In the genomic region with DNA sequence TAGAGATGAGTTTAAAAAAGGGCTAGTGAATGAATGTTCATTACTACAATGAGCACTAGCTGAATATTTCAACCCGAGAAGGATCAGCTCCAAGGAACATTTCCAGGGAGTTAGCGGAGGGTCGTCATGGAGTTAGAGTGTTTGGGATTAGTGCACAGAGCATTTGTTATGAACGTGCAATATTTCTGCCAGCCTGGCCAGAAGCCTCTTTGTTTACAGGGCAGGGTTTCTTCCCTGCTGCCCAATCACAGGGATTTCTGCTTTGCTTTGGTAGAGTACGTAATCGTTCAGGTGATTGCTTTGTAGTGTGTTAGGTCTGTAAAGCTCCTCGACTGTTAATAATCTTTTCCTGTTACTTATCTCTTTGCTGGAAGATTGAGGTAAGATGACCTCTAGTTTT, we compare ENCODE assay signal across 16 cellular contexts. TPM values are rescaled to one million over a fixed set of nuclear protein-coding genes. Genes with fewer than 3 reads are reported as not detected.
A peak's percentile ranks its signal among the peaks of the same experiment; 100 is the strongest.
DNase-seq lines count a peak whose midpoint lies in the region; ATAC-seq and TF ChIP-seq lines count a peak whose summit lies in the region.
"Had no signal": no experiment of that assay in that cellular context is flagged by ENCODE, and none has a peak within 500 bp of the region (broad histone marks: within the 10 kb centered on the region; RNA-seq: fewer than 3 reads in every experiment).

No MANE protein-coding gene starts in this region.

- H3K9me3 ChIP-seq in body of pancreas (no peaks in the 10 kb centered on the region), liver (ENCODE audit: control insufficient read depth in 4 of 4, low read length in 3 of 4) (no peaks in the 10 kb centered on the region), thyroid gland (no peaks in the 10 kb centered on the region)

- DNase-seq in NCI-H1417 (lab: John Stamatoyannopoulos, UW): peak in 2 of 3 experiments; percentile 31 to 62
- DNase-seq in NCI-H1417 treated with DMSO at 0.1 percent for 48 hours (lab: John Stamatoyannopoulos, UW): no peak
- peak; percentile 59 to 75 (median 68) for DNase-seq in body of pancreas
- peak in 1 of 2 donors; percentile 47 for DNase-seq in thyroid gland
- no peak for DNase-seq in COLO829 (ENCODE audit: low spot score)
- no peak for DNase-seq in T-helper 9 cell
- DNase-seq: activated CD4-positive, CD25-positive, alpha-beta regulatory T cell treated with anti-CD3 and anti-CD28 coated beads, Interleukin-2, amount 50 U/mL, for 72 hours; activated T-cell treated with anti-CD3 and anti-CD28 coated beads, Interleukin-2, amount 50 U/mL, for 1 hour; CD8-positive, alpha-beta T cell; dermis blood vessel endothelial cell; natural killer cell; NCI-H1092; PC-3; substantia nigra had no signal

- ATAC-seq in body of pancreas (peak; percentile 87), HG03457 (IDR thresholded peaks at IDR 0.05; ENCODE audit: unreplicated experiment) (no peak)
- ATAC-seq: CD8-positive, alpha-beta T cell; natural killer cell; PC-3 had no signal

- TF ChIP-seq CTCF in body of pancreas (IDR thresholded peaks at IDR 0.05): peak in 1 of 7 experiments; percentile 6
- TF ChIP-seq CTCF in liver (IDR thresholded peaks at IDR 0.05; ENCODE audit: low read depth, low read length, missing input control): no peak
- no peak for TF ChIP-seq CTCF in thyroid gland (IDR thresholded peaks at IDR 0.05)

- peaks cover 94% of the 10 kb centered on the region for H3K4me1 ChIP-seq in body of pancreas
- H3K4me1 ChIP-seq in liver (ENCODE audit: control insufficient read depth in 4 of 4, insufficient read depth in 4 of 4, low read length in 3 of 4): peaks cover 7 to 78% (median 63%) of the 10 kb centered on the region in 4 donors
- H3K4me1 ChIP-seq in thyroid gland: peaks cover 46 to 90% of the 10 kb centered on the region in 2 donors

- intact Hi-C loops in body of pancreas (cut with DNase I): loop anchor here (10.0 kb wide), 1 partner anchor 63 kb away; no protein-coding TSS in a partner anchor
- intact Hi-C loops in thyroid gland (cut with DNase I): no loop called here

- TF ChIP-seq POLR2A in body of pancreas (IDR thresholded peaks at IDR 0.05) (peak in 2 of 3 donors; percentile 30 to 40), thyroid gland (IDR thresholded peaks at IDR 0.05) (peak in 1 of 2 donors; percentile 18)

- H3K9ac ChIP-seq in liver (ENCODE audit: low read depth in 1 of 2, low read length in 2 of 2): peak overlapping the region in 1 of 2 donors; percentile 74

- no peaks in the 10 kb centered on the region for H3K36me3 ChIP-seq in body of pancreas (replicated peaks in 1 of 2; ENCODE audit: insufficient read depth in 1 of 2, low read depth in 2 of 2)
- H3K36me3 ChIP-seq in liver (ENCODE audit: control insufficient read depth in 4 of 4, insufficient read depth in 3 of 4, low read depth in 1 of 4, low read length in 3 of 4): no peaks in the 10 kb centered on the region
- H3K36me3 ChIP-seq in thyroid gland: no peaks in the 10 kb centered on the region

- H3K4me3 ChIP-seq in body of pancreas (no peak overlapping the region), liver (ENCODE audit: low read depth in 1 of 3, low read length in 3 of 3) (no peak overlapping the region), thyroid gland (replicated peaks in 1 of 3) (no peak overlapping the region)

- WGBS in body of pancreas, 2 donors: 14 to 27% methylated on average over 7 of the region's 7 CpGs
- 30% methylated on average over 7 of the region's 7 CpGs for WGBS in liver
- WGBS in thyroid gland, 2 donors: 33 to 40% methylated on average over 7 of the region's 7 CpGs

- peak in 1 of 2 donors; percentile 33 for TF ChIP-seq RAD21 in liver (IDR thresholded peaks at IDR 0.05)

- no peaks in the 10 kb centered on the region for H3K27me3 ChIP-seq in body of pancreas
- no peaks in the 10 kb centered on the region for H3K27me3 ChIP-seq in liver (ENCODE audit: control insufficient read depth in 4 of 4, insufficient read depth in 4 of 4, low read length in 3 of 4)
- H3K27me3 ChIP-seq in thyroid gland: no peaks in the 10 kb centered on the region

- H3K27ac ChIP-seq in body of pancreas (peak overlapping the region; percentile 45 to 75 (median 70)), liver (ENCODE audit: low read depth in 1 of 2, low read length in 2 of 2) (peak overlapping the region; percentile 76 to 83), thyroid gland (peak overlapping the region; percentile 67 to 81 (median 75))

TF ChIP-seq in liver, 16 proteins besides CTCF, POLR2A, EP300 and RAD21:
- TF ChIP-seq YY1 (IDR thresholded peaks at IDR 0.05): peak; percentile 19
- peak; percentile 61 for TF ChIP-seq FOXA1 (IDR thresholded peaks at IDR 0.05)
- TF ChIP-seq, protein P1, sequence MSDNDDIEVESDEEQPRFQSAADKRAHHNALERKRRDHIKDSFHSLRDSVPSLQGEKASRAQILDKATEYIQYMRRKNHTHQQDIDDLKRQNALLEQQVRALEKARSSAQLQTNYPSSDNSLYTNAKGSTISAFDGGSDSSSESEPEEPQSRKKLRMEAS (IDR thresholded peaks at IDR 0.05): no peak
- TF ChIP-seq HNF4G (IDR thresholded peaks at IDR 0.05): no peak
- peak; percentile 37 to 54 for TF ChIP-seq HNF4A (conservative IDR thresholded peaks at IDR 0.05)
- TF ChIP-seq FOXA2 (IDR thresholded peaks at IDR 0.05): peak; percentile 80
- peak in 1 of 2 donors; percentile 53 for TF ChIP-seq RXRA (IDR thresholded peaks at IDR 0.05)
- TF ChIP-seq SP1 (IDR thresholded peaks at IDR 0.05): peak; percentile 42
- TF ChIP-seq, protein P2, sequence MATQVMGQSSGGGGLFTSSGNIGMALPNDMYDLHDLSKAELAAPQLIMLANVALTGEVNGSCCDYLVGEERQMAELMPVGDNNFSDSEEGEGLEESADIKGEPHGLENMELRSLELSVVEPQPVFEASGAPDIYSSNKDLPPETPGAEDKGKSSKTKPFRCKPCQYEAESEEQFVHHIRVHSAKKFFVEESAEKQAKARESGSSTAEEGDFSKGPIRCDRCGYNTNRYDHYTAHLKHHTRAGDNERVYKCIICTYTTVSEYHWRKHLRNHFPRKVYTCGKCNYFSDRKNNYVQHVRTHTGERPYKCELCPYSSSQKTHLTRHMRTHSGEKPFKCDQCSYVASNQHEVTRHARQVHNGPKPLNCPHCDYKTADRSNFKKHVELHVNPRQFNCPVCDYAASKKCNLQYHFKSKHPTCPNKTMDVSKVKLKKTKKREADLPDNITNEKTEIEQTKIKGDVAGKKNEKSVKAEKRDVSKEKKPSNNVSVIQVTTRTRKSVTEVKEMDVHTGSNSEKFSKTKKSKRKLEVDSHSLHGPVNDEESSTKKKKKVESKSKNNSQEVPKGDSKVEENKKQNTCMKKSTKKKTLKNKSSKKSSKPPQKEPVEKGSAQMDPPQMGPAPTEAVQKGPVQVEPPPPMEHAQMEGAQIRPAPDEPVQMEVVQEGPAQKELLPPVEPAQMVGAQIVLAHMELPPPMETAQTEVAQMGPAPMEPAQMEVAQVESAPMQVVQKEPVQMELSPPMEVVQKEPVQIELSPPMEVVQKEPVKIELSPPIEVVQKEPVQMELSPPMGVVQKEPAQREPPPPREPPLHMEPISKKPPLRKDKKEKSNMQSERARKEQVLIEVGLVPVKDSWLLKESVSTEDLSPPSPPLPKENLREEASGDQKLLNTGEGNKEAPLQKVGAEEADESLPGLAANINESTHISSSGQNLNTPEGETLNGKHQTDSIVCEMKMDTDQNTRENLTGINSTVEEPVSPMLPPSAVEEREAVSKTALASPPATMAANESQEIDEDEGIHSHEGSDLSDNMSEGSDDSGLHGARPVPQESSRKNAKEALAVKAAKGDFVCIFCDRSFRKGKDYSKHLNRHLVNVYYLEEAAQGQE (IDR thresholded peaks at IDR 0.05): peak; percentile 29

RNA-seq across cellular contexts. Expression of a gene that starts 5.9 kb away (rescaled TPM):
- total RNA-seq in body of pancreas: 10 to 100 TPM; 24.7 to 30.6 TPM
- 10 to 100 TPM; 19.3 to 31.9 TPM for total RNA-seq in liver
- 10 to 100 TPM; 12.0 to 12.9 TPM for polyA plus RNA-seq in liver
- total RNA-seq in thyroid gland: 10 to 100 TPM; 40.7 to 74.4 (median 56.0) TPM
- total RNA-seq: CD8-positive, alpha-beta T cell; natural killer cell had no signal

Comparison
In these comparisons a context has a peak if more than half of its experiments do, and no peak if none do; other contexts are left out.
1. DNase-seq: peak in NCI-H1417 (2 of 3) and body of pancreas (4 of 4); none in NCI-H1417 treated with DMSO at 0.1 percent for 48 hours (single experiment), COLO829 (single experiment) and T-helper 9 cell (single experiment).
2. Peak in every context shown above with its lines, with median percentiles within 50 percentile points of each other: H3K27ac ChIP-seq.